ENCODE assay signal across 31 cellular contexts in the genomic region with DNA sequence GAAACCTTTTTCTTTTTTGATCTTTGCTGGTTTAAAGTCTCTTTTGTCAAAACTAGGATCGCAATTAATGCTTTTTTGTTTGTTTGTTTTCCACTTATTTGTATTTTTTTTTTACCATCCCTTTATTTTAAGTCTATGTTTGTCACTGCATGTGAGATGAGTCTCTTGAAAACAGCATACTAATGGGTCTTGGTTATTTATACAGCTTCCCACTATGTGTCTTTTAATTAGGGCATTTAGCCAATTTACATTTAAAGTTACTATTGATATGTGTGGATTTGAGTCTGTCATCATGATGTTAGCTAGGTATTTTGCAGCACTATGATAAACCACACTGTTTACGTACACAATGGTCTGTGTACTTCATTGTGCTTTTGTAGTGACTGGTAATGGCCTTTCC. TPM values are rescaled to one million over a fixed set of nuclear protein-coding genes. Genes with fewer than 3 reads are reported as not detected.
"Had no signal": no experiment of that assay in that cellular context is flagged by ENCODE, and none has a peak within 500 bp of the region (broad histone marks: within the 10 kb centered on the region; RNA-seq: fewer than 3 reads in every experiment).

No MANE protein-coding gene starts in this region.

- H3K27me3 ChIP-seq: adrenal gland, ascending aorta, body of pancreas, brain microvascular endothelial cell, breast epithelium, cardiac muscle cell had no signal

- DNase-seq: activated effector memory CD4-positive, alpha-beta T cell treated with anti-CD3 and anti-CD28 coated beads, Interleukin-2, amount 50 U/mL, for 16 hours; activated effector memory CD4-positive, alpha-beta T cell treated with Interleukin-2 at 50 U/mL for 16 hours; activated gamma-delta T cell; activated gamma-delta T cell treated with Interleukin-2 at 50 U/mL for 16 hours; activated naive CD4-positive, alpha-beta T cell; activated naive CD4-positive, alpha-beta T cell treated with anti-CD3 and anti-CD28 coated beads for 36 hours; activated naive CD4-positive, alpha-beta T cell treated with anti-CD3 and anti-CD28 coated beads, Interleukin-2, amount 10 ng/mL, durations not matched to agents 7 days and 5 days; activated naive CD4-positive, alpha-beta T cell treated with anti-CD3 and anti-CD28 coated beads, Interleukin-2, amount 50 U/mL, for 16 hours; activated naive CD4-positive, alpha-beta T cell treated with Interleukin-2 at 50 U/mL for 16 hours; activated naive CD8-positive, alpha-beta T cell treated with anti-CD3 and anti-CD28 coated beads for 36 hours; activated naive CD8-positive, alpha-beta T cell treated with anti-CD3 and anti-CD28 coated beads, Interleukin-2, amount 10 ng/mL, durations not matched to agents 7 days and 5 days; activated naive CD8-positive, alpha-beta T cell treated with anti-CD3 and anti-CD28 coated beads, Interleukin-2, amount 50 U/mL, for 24 hours; activated T-cell treated with anti-CD3 and anti-CD28 coated beads, Interleukin-2, amount 50 U/mL, for 1 hour; activated T-cell treated with anti-CD3 and anti-CD28 coated beads, Interleukin-2, amount 50 U/mL, for 24 hours; activated T-cell treated with anti-CD3 and anti-CD28 coated beads, Interleukin-2, amount 50 U/mL, for 4 hours; activated T-cell treated with anti-CD3 and anti-CD28 coated beads, Interleukin-2, amount 50 U/mL, for 48 hours; activated T-cell treated with anti-CD3 and anti-CD28 coated beads, Interleukin-2, amount 50 U/mL, for 72 hours; adrenal gland; amniotic stem cell; amygdala; anterior cingulate cortex; aorta; body of pancreas; brain microvascular endothelial cell; caudate nucleus; central memory CD4-positive, alpha-beta T cell; cerebellar nuclear complex had no signal

- H3K4me3 ChIP-seq: adrenal gland, ascending aorta, body of pancreas, breast epithelium, cardiac muscle cell had no signal

- H3K4me1 ChIP-seq: adrenal gland, ascending aorta, body of pancreas, breast epithelium had no signal

- H3K27ac ChIP-seq: adrenal gland, ascending aorta, body of pancreas, brain microvascular endothelial cell, breast epithelium, cardiac muscle cell had no signal

- H3K36me3 ChIP-seq: adrenal gland, ascending aorta, brain microvascular endothelial cell, breast epithelium, cardiac muscle cell had no signal

RNA-seq across cellular contexts. Expression of gene PPP1R3A, which starts 34.7 kb away (rescaled TPM):
- polyA plus RNA-seq: adipose tissue, adrenal gland, aorta had no signal
